10 cellular contexts compared by ENCODE assay signal in genomic region chr13:95553614-95554385, GRCh38. TPM values are rescaled to one million over a fixed set of nuclear protein-coding genes. Genes with fewer than 3 reads are reported as not detected.
DNase-seq lines count a peak whose midpoint lies in the region; TF ChIP-seq lines count a peak whose summit lies in the region.
"Had no signal": no experiment of that assay in that cellular context is flagged by ENCODE, and none has a peak within 500 bp of the region (broad histone marks: within the 10 kb centered on the region; RNA-seq: fewer than 3 reads in every experiment).

No MANE protein-coding gene starts in this region.

- peaks cover 12 to 20% (median 18%) of the 10 kb centered on the region in 3 donors for H3K4me1 Mint-ChIP-seq in CD8-positive, alpha-beta memory T cell

- H3K79me2 ChIP-seq in mesendoderm (ENCODE audit: control insufficient read depth, insufficient read depth, low read length): peaks cover 2% of the 10 kb centered on the region

- H4K5ac ChIP-seq in mesendoderm (ENCODE audit: low read length): no peak overlapping the region

- no peak overlapping the region for H2AK5ac ChIP-seq in mesendoderm (ENCODE audit: low read length)

- peak overlapping the region; percentile 73 for H3K4me2 ChIP-seq in mesendoderm (ENCODE audit: low read length)

- POLR2A ChIA-PET in CD8-positive, alpha-beta memory T cell (lab: Charles Lee): no interaction called here

- WGBS in mesendoderm (ENCODE audit: extremely low coverage, insufficient coverage, low lambda C conversion rate): no CpG with 5 or more reads among the region's 28 CpGs

- no peak overlapping the region for H3K23ac ChIP-seq in mesendoderm (ENCODE audit: low read length)

- H2BK120ac ChIP-seq in mesendoderm (ENCODE audit: low read depth, low read length): no peak overlapping the region

- H3K4me1 ChIP-seq in CD8-positive, alpha-beta memory T cell (ENCODE audit: insufficient read depth, low read length): peaks cover 3% of the 10 kb centered on the region
- H3K4me1 ChIP-seq in HUES6 (ENCODE audit: control insufficient read depth, insufficient read depth, low read length) (peaks cover 6% of the 10 kb centered on the region), colonic mucosa (peaks cover 7% of the 10 kb centered on the region), mesendoderm (ENCODE audit: control insufficient read depth, low read depth, low read length) (peaks cover 3% of the 10 kb centered on the region)

- CTCF ChIA-PET in CD8-positive, alpha-beta memory T cell (lab: Charles Lee): no interaction called here

- intact Hi-C loops in colonic mucosa (cut with DNase I): no loop called here

- no peak overlapping the region for H2BK5ac ChIP-seq in mesendoderm (ENCODE audit: low read length)

- H3K36me3 Mint-ChIP-seq in CD8-positive, alpha-beta memory T cell: peaks cover 0 to 4% (median 0%) of the 10 kb centered on the region in 3 donors

- H3K56ac ChIP-seq in mesendoderm (ENCODE audit: low read length): peak overlapping the region; percentile 90

- H3K4me3 ChIP-seq in CD8-positive, alpha-beta memory T cell (ENCODE audit: low read length): no peak overlapping the region
- H3K4me3 ChIP-seq in HUES6 (ENCODE audit: low read depth, low read length) (peak overlapping the region; percentile 87), colonic mucosa (peak overlapping the region; percentile 3), mesendoderm (ENCODE audit: low read length) (peak overlapping the region; percentile 75)

- no peak overlapping the region for H3K27ac ChIP-seq in CD8-positive, alpha-beta memory T cell (ENCODE audit: low read depth, low read length)
- no peak overlapping the region for H3K27ac ChIP-seq in HUES6 (ENCODE audit: low read depth, low read length)
- no peak overlapping the region for H3K27ac ChIP-seq in colonic mucosa
- no peak overlapping the region for H3K27ac ChIP-seq in mesendoderm (ENCODE audit: low read depth, low read length)

- no peaks in the 10 kb centered on the region for H3K9me3 ChIP-seq in CD8-positive, alpha-beta memory T cell (ENCODE audit: low read length)
- H3K9me3 ChIP-seq in HUES6 (ENCODE audit: control insufficient read depth, insufficient read depth, low read depth, low read length): no peaks in the 10 kb centered on the region
- H3K9me3 ChIP-seq in colonic mucosa: no peaks in the 10 kb centered on the region

- no peak for TF ChIP-seq CTCF in colonic mucosa (IDR thresholded peaks at IDR 0.05)

- no peaks in the 10 kb centered on the region for H3K79me1 ChIP-seq in mesendoderm (ENCODE audit: low read length)

- peaks cover 29 to 79% of the 10 kb centered on the region in 2 donors for H3K27me3 Mint-ChIP-seq in CD8-positive, alpha-beta memory T cell

- no peak overlapping the region for H2BK15ac ChIP-seq in mesendoderm (replicated peaks; ENCODE audit: low read depth)

- peak overlapping the region; percentile 13 for H3K18ac ChIP-seq in mesendoderm (ENCODE audit: low read length)

- no peak overlapping the region for H4K8ac ChIP-seq in mesendoderm (ENCODE audit: low read depth, low read length)

- no peaks in the 10 kb centered on the region for H3K36me3 ChIP-seq in CD8-positive, alpha-beta memory T cell (ENCODE audit: insufficient read depth, low read length)
- no peaks in the 10 kb centered on the region for H3K36me3 ChIP-seq in HUES6 (ENCODE audit: control insufficient read depth, insufficient read depth, low read length)
- H3K36me3 ChIP-seq in colonic mucosa: no peaks in the 10 kb centered on the region
- H3K36me3 ChIP-seq in mesendoderm (ENCODE audit: control insufficient read depth, insufficient read depth, low read length): no peaks in the 10 kb centered on the region

- H3K9ac ChIP-seq in HUES6 (ENCODE audit: low read length): peak overlapping the region; percentile 20
- H3K9ac ChIP-seq in colonic mucosa (ENCODE audit: low read depth in 2 of 2, low read length in 2 of 2): no peak overlapping the region
- peak overlapping the region; percentile 70 for H3K9ac ChIP-seq in mesendoderm (ENCODE audit: low read length)

- H3K27ac Mint-ChIP-seq in CD8-positive, alpha-beta memory T cell: peak overlapping the region in 1 of 8 donors; percentile 62
- H3K27ac Mint-ChIP-seq: activated CD4-positive, alpha-beta memory T cell treated with anti-CD3 and anti-CD28 coated beads, Interleukin-2, amount 10 ng/mL, durations not matched to agents 7 days and 5 days had no signal

- H3K4me3 Mint-ChIP-seq in CD8-positive, alpha-beta memory T cell: peak overlapping the region in 4 of 7 donors; percentile 48 to 58 (median 49)
- H3K4me3 Mint-ChIP-seq: activated CD4-positive, alpha-beta memory T cell treated with anti-CD3 and anti-CD28 coated beads, Interleukin-2, amount 10 ng/mL, durations not matched to agents 7 days and 5 days had no signal

- H3K4ac ChIP-seq in mesendoderm (ENCODE audit: low read depth, low read length): no peak overlapping the region

- no peak for DNase-seq in CD8-positive, alpha-beta memory T cell
- DNase-seq in colonic mucosa: peak; percentile 21
- DNase-seq in mesendoderm: peak; percentile 61
- DNase-seq in NCI-H1436 treated with DMSO at 0.1 percent for 48 hours (lab: John Stamatoyannopoulos, UW): no peak
- DNase-seq in cerebellar cortex (ENCODE audit: low spot score): no peak
- DNase-seq in DMS79 (lab: John Stamatoyannopoulos, UW): no peak
- DNase-seq in DMS 273 (lab: John Stamatoyannopoulos, UW; ENCODE audit: unreplicated experiment): no peak
- DNase-seq: activated CD4-positive, alpha-beta memory T cell treated with anti-CD3 and anti-CD28 coated beads, Interleukin-2, amount 10 ng/mL, durations not matched to agents 7 days and 5 days; GDM1 had no signal

- H3K27me3 ChIP-seq in CD8-positive, alpha-beta memory T cell (ENCODE audit: insufficient read depth, low read length, poor library complexity, severe bottlenecking): peaks cover 16% of the 10 kb centered on the region
- H3K27me3 ChIP-seq in HUES6 (ENCODE audit: control insufficient read depth, insufficient read depth, low read length) (peaks cover 24% of the 10 kb centered on the region), colonic mucosa (peaks cover 22% of the 10 kb centered on the region), mesendoderm (ENCODE audit: insufficient read depth, low read length, poor library complexity) (no peaks in the 10 kb centered on the region)

- H3K9me3 Mint-ChIP-seq in CD8-positive, alpha-beta memory T cell: peaks cover 0 to 2% (median 0%) of the 10 kb centered on the region in 5 donors
- H3K9me3 Mint-ChIP-seq: activated CD4-positive, alpha-beta memory T cell treated with anti-CD3 and anti-CD28 coated beads, Interleukin-2, amount 10 ng/mL, durations not matched to agents 7 days and 5 days had no signal

RNA-seq across cellular contexts. Expression of gene CLDN10, which starts 1.3 kb away (rescaled TPM):
- total RNA-seq in CD8-positive, alpha-beta memory T cell: not detected
- not detected for polyA plus RNA-seq in CD8-positive, alpha-beta memory T cell
- under 1 TPM; 0.27 to 0.64 TPM for total RNA-seq in colonic mucosa
- 29.9 TPM for polyA plus RNA-seq in mesendoderm (2013, experiment 1 of 2)
- 30.4 TPM for polyA plus RNA-seq in mesendoderm (2013, experiment 2 of 2)
- total RNA-seq: activated CD4-positive, alpha-beta memory T cell treated with anti-CD3 and anti-CD28 coated beads, Interleukin-2, amount 10 ng/mL, durations not matched to agents 7 days and 5 days had no signal

Comparison
In these comparisons a context has a peak if more than half of its experiments do, and no peak if none do; other contexts are left out.
1. DNase-seq: peak in colonic mucosa (single experiment) and mesendoderm (single experiment); none in CD8-positive, alpha-beta memory T cell (0 of 5), NCI-H1436 treated with DMSO at 0.1 percent for 48 hours (single experiment), cerebellar cortex (single experiment), DMS79 (single experiment) and DMS 273 (single experiment).
2. H3K9ac ChIP-seq: peak in HUES6 (single experiment) and mesendoderm (single experiment); none in colonic mucosa (0 of 2).